10 cellular contexts compared by ENCODE assay signal in the genomic region with DNA sequence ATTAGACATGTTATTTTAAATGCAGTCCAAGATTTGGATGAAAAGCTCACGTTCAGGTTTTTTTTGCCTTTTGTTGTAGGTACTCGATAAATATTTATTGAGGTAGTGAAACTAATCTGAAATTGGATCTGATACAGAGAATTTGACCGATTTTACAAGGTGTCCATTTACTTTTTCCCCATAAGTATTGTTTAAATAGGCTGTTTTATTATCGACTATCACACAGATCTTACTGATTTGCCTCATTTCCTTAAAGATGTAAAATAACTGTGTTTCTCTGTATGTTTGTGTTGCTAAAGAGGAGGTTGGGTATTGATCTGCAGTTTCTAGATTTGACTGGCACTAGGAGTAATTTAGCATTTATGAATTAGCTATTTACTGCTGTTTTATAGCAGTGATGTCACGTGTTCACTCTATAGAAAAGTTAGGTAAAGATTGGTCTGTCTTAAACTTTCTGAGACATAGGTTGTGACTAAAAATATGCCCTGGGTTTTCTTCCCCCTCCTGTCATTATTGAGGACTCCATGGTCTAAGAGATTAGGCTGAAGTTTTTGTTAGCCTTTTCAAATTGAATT. TPM values are rescaled to one million over a fixed set of nuclear protein-coding genes. Genes with fewer than 3 reads are reported as not detected.
DNase-seq lines count a peak whose midpoint lies in the region; ATAC-seq and TF ChIP-seq lines count a peak whose summit lies in the region.
"Had no signal": no experiment of that assay in that cellular context is flagged by ENCODE, and none has a peak within 500 bp of the region (broad histone marks: within the 10 kb centered on the region; RNA-seq: fewer than 3 reads in every experiment).

No MANE protein-coding gene starts in this region.

- H3K27me3 ChIP-seq in spleen (replicated peaks in 1 of 7) = no peaks in the 10 kb centered on the region
- no peaks in the 10 kb centered on the region for H3K27me3 ChIP-seq in foreskin keratinocyte
- H3K27me3 ChIP-seq in prostate gland (replicated peaks; ENCODE audit: insufficient read depth) = no peaks in the 10 kb centered on the region
- H3K27me3 ChIP-seq: dorsolateral prefrontal cortex had no signal

- H3K4me3 Mint-ChIP-seq in activated B cell treated with CpG ODN at 0.5 μM for 24 hours = peak overlapping the region; percentile 67

- ATAC-seq in activated B cell treated with CpG ODN at 0.5 μM for 24 hours (ENCODE audit: low read depth) = no peak
- no peak for ATAC-seq in foreskin keratinocyte

- no peaks in the 10 kb centered on the region for H3K9me3 ChIP-seq in HEK293 (ENCODE audit: control insufficient read depth, insufficient read depth, low read depth, low read length)
- H3K9me3 ChIP-seq in spleen = no peaks in the 10 kb centered on the region
- H3K9me3 ChIP-seq in prostate gland = no peaks in the 10 kb centered on the region

- H3K9me3 Mint-ChIP-seq in activated B cell treated with CpG ODN at 0.5 μM for 24 hours = no peaks in the 10 kb centered on the region

- TF ChIP-seq CTCF in HEK293 (tag by site-specific recombination; IDR thresholded peaks at IDR 0.05) = no peak
- TF ChIP-seq CTCF in activated B cell treated with CpG ODN at 0.5 μM for 24 hours (IDR thresholded peaks at IDR 0.05) = no peak
- no peak for TF ChIP-seq CTCF in foreskin fibroblast (IDR thresholded peaks at IDR 0.05; ENCODE audit: low read depth, low read length)
- no peak for TF ChIP-seq CTCF in spleen (IDR thresholded peaks at IDR 0.05 in 8 of 11, conservative IDR thresholded peaks at IDR 0.05 in 3 of 11)
- TF ChIP-seq CTCF in foreskin keratinocyte (conservative IDR thresholded peaks at IDR 0.05) = no peak
- TF ChIP-seq CTCF in prostate gland (IDR thresholded peaks at IDR 0.05) = no peak

- peaks cover 78% of the 10 kb centered on the region for H3K4me1 Mint-ChIP-seq in activated B cell treated with CpG ODN at 0.5 μM for 24 hours

- 35 to 50% (median 39%) methylated on average over 5 of the region's 5 CpGs for WGBS in spleen, 5 donors
- 13% methylated on average over 5 of the region's 5 CpGs for WGBS in prostate gland

- peak overlapping the region; percentile 75 for H3K27ac Mint-ChIP-seq in activated B cell treated with CpG ODN at 0.5 μM for 24 hours

- intact Hi-C loops in activated B cell treated with CpG ODN at 0.5 μM for 24 hours (cut with micrococcal nuclease) = loop anchor here (5.0 kb wide), 2 partner anchors 33 to 973 kb away; a partner anchor contains a TSS
- intact Hi-C loops in spleen (cut with DNase I; ENCODE audit: low total_unique reads) = loop anchor here (5.0 kb wide), 1 partner anchor 73 kb away; a partner anchor contains a TSS
- intact Hi-C loops in prostate gland (cut with DNase I) = no loop called here

- no peaks in the 10 kb centered on the region for H3K27me3 Mint-ChIP-seq in activated B cell treated with CpG ODN at 0.5 μM for 24 hours

- peaks cover 45% of the 10 kb centered on the region for H3K36me3 Mint-ChIP-seq in activated B cell treated with CpG ODN at 0.5 μM for 24 hours (ENCODE audit: low read depth)

- H3K36me3 ChIP-seq in HEK293 (ENCODE audit: control insufficient read depth in 2 of 2, insufficient read depth in 1 of 2, low read length in 2 of 2) (peaks cover 0 to 3% of the 10 kb centered on the region in 2 experiments; a peak in 2 of 3 replicates), spleen (peaks cover 0 to 27% (median 0%) of the 10 kb centered on the region in 6 donors), prostate gland (no peaks in the 10 kb centered on the region)

- H3K4me3 ChIP-seq in HEK293 (ENCODE audit: low read depth, low read length) (no peak overlapping the region), foreskin fibroblast (ENCODE audit: low read depth in 1 of 2, low read length in 2 of 2) (peak overlapping the region; percentile 19 to 30), spleen (peak overlapping the region in 4 of 8 donors; percentile 67 to 81 (median 72)), prostate gland (no peak overlapping the region)

- DNase-seq in activated B cell treated with CpG ODN at 0.5 μM for 24 hours (no peak), foreskin fibroblast (no peak), spleen (no peak), NCI-H446 (lab: John Stamatoyannopoulos, UW) (no peak), AML-193 (lab: John Stamatoyannopoulos, UW) (no peak), foreskin keratinocyte (no peak), prostate gland (ENCODE audit: low spot score) (no peak)
- DNase-seq: activated CD8-positive, alpha-beta memory T cell treated with anti-CD3 and anti-CD28 coated beads for 24 hours; dorsolateral prefrontal cortex had no signal

- H3K4me1 ChIP-seq in HEK293 (ENCODE audit: control insufficient read depth, insufficient read depth, low read length) (peaks cover 10% of the 10 kb centered on the region), spleen (peaks cover 55 to 87% (median 79%) of the 10 kb centered on the region in 6 donors), foreskin keratinocyte (peaks cover 26% of the 10 kb centered on the region), prostate gland (replicated peaks) (no peaks in the 10 kb centered on the region)

- TF ChIP-seq POLR2A in spleen (IDR thresholded peaks at IDR 0.05) = no peak
- TF ChIP-seq POLR2A in prostate gland (IDR thresholded peaks at IDR 0.05) = no peak

- CTCF ChIA-PET in HEK293 (lab: Yijun Ruan, JAX) = no interaction called here
- CTCF ChIA-PET in activated B cell treated with CpG ODN at 0.5 μM for 24 hours (lab: Charles Lee) = no interaction called here

- H3K27ac ChIP-seq in HEK293 (ENCODE audit: extremely low read depth, low read depth, low read length) (no peak overlapping the region), spleen (peak overlapping the region in 5 of 8 donors; percentile 3 to 99 (median 98)), foreskin keratinocyte (no peak overlapping the region), prostate gland (no peak overlapping the region)

- POLR2A ChIA-PET in HEK293 (lab: Yijun Ruan, JAX) = interaction anchor here (1.8 kb wide), 1 partner anchor 10 kb away, joined by 6 read pairs; no protein-coding TSS in a partner anchor
- POLR2A ChIA-PET in activated B cell treated with CpG ODN at 0.5 μM for 24 hours (lab: Charles Lee) = no interaction called here

TF ChIP-seq in HEK293, 187 proteins besides CTCF, POLR2A, EP300 and RAD21 (continues in another document):
- TF ChIP-seq ZNF600 (tag by site-specific recombination; IDR thresholded peaks at IDR 0.05) (no peak), ZNF426 (tag by site-specific recombination; IDR thresholded peaks at IDR 0.05) (no peak), OSR2 (tag by site-specific recombination; IDR thresholded peaks at IDR 0.05) (peak; percentile 25; the same call in 1 of the 2 replicates), ZNF114 (tag by site-specific recombination; IDR thresholded peaks at IDR 0.05) (no peak), ZNF664 (tag by site-specific recombination; IDR thresholded peaks at IDR 0.05) (peak; percentile 17; the same call in 1 of the 2 replicates), ZNF529 (tag by site-specific recombination; IDR thresholded peaks at IDR 0.05; ENCODE audit: insufficient replicate concordance) (no peak), ZNF223 (tag by site-specific recombination; IDR thresholded peaks at IDR 0.05) (no peak), ZBTB17 (tag by site-specific recombination; IDR thresholded peaks at IDR 0.05) (no peak), ZNF785 (tag by site-specific recombination; IDR thresholded peaks at IDR 0.05) (no peak), TCF7L2 (IDR thresholded peaks at IDR 0.05; ENCODE audit: borderline replicate concordance, low read depth, low read length) (no peak; the same call in 1 of the 2 replicates), RBAK (tag by site-specific recombination; IDR thresholded peaks at IDR 0.05) (no peak), ZNF843 (tag by site-specific recombination; IDR thresholded peaks at IDR 0.05) (peak; percentile 68), ZNF768 (tag by site-specific recombination; IDR thresholded peaks at IDR 0.05) (no peak), IKZF3 (tag by site-specific recombination; IDR thresholded peaks at IDR 0.05) (no peak), ZNF341 (tag by site-specific recombination; IDR thresholded peaks at IDR 0.05; ENCODE audit: low read depth) (no peak), ZNF311 (tag by site-specific recombination; IDR thresholded peaks at IDR 0.05; ENCODE audit: borderline replicate concordance) (no peak), ZNF792 (tag by site-specific recombination; IDR thresholded peaks at IDR 0.05) (no peak), YY1 (tag by site-specific recombination; IDR thresholded peaks at IDR 0.05) (no peak), KLF7 (tag by site-specific recombination; IDR thresholded peaks at IDR 0.05; ENCODE audit: borderline replicate concordance) (no peak)
- TF ChIP-seq, protein P1, sequence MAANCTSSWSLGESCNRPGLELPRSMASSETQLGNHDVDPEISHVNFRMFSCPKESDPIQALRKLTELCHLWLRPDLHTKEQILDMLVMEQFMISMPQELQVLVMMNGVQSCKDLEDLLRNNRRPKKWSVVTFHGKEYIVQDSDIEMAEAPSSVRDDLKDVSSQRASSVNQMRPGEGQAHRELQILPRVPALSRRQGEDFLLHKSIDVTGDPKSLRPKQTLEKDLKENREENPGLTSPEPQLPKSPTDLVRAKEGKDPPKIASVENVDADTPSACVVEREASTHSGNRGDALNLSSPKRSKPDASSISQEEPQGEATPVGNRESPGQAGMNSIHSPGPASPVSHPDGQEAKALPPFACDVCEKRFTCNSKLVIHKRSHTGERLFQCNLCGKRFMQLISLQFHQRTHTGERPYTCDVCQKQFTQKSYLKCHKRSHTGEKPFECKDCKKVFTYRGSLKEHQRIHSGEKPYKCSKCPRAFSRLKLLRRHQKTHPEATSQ (tag by site-specific recombination; IDR thresholded peaks at IDR 0.05) = no peak

RNA-seq across cellular contexts. Expression of a gene that starts 3.5 kb away (rescaled TPM):
- total RNA-seq in activated B cell treated with CpG ODN at 0.5 μM for 24 hours (136 and 142 TPM in 2 replicates), spleen (100 to 1,000 TPM; 178 to 321 (median 249) TPM), foreskin keratinocyte (173 and 175 TPM in 2 replicates), prostate gland (100 to 1,000 TPM; 105 to 145 TPM)
- polyA plus RNA-seq in spleen (100 to 1,000 TPM; 107 to 157 (median 132) TPM), foreskin keratinocyte (118 and 129 TPM in 2 replicates)

Comparison
In these comparisons a context has a peak if more than half of its experiments do, and no peak if none do; other contexts are left out.
1. H3K27ac ChIP-seq: peak in spleen (5 of 8); none in HEK293 (single experiment), foreskin keratinocyte (single experiment) and prostate gland (0 of 2).
2. H3K4me3 ChIP-seq: peak in foreskin fibroblast (2 of 2); none in HEK293 (single experiment) and prostate gland (0 of 2).